Comparison of ENCODE assay signal across 12 cellular contexts in genomic region chr12:47214771-47215170, GRCh38.
DNase-seq lines count a peak whose midpoint lies in the region; ATAC-seq and TF ChIP-seq lines count a peak whose summit lies in the region.
"Had no signal": no experiment of that assay in that cellular context is flagged by ENCODE, and none has a peak within 500 bp of the region (broad histone marks: within the 10 kb centered on the region; RNA-seq: fewer than 3 reads in every experiment).

No MANE protein-coding gene starts in this region.

- peak overlapping the region; percentile 3; the same call in 1 of the 2 replicates for H3K4me3 ChIP-seq in GM12864 (ENCODE audit: low read depth, low read length)
- H3K4me3 ChIP-seq in esophagus squamous epithelium = peak overlapping the region in 3 of 4 donors; percentile 7 to 42 (median 29)

- peaks cover 69% of the 10 kb centered on the region for H3K36me3 Mint-ChIP-seq in activated CD4-positive, alpha-beta T cell treated with anti-CD3 and anti-CD28 coated beads, Interleukin-2, amount 10 ng/mL, durations not matched to agents 7 days and 5 days (ENCODE audit: low read depth)
- peaks cover 30 to 59% of the 10 kb centered on the region in 2 donors for H3K36me3 Mint-ChIP-seq in stimulated activated naive B cell treated with anti-CD40 and anti-IgM and Interleukin-4, amounts not matched to agents 10 μg/mL and 1 μg/mL and 100 μg/mL, for 72 hours

- CTCF ChIA-PET in activated CD4-positive, alpha-beta T cell treated with anti-CD3 and anti-CD28 coated beads, Interleukin-2, amount 10 ng/mL, durations not matched to agents 7 days and 5 days (lab: Charles Lee) = interaction anchor here (1.4 to 2.1 kb wide), 4 partner anchors 14 to 145 kb away, joined by 3 to 10 read pairs (median 4); partner anchors contain the start of genes AMIGO2 and PCED1B

- H3K36me3 ChIP-seq in esophagus squamous epithelium = no peaks in the 10 kb centered on the region

- no peaks in the 10 kb centered on the region for H3K27me3 ChIP-seq in esophagus squamous epithelium

- no peaks in the 10 kb centered on the region for H3K9me3 ChIP-seq in esophagus squamous epithelium

- no peaks in the 10 kb centered on the region for H3K27me3 Mint-ChIP-seq in activated CD4-positive, alpha-beta T cell treated with anti-CD3 and anti-CD28 coated beads, Interleukin-2, amount 10 ng/mL, durations not matched to agents 7 days and 5 days
- no peaks in the 10 kb centered on the region for H3K27me3 Mint-ChIP-seq in stimulated activated naive B cell treated with anti-CD40 and anti-IgM and Interleukin-4, amounts not matched to agents 10 μg/mL and 1 μg/mL and 100 μg/mL, for 72 hours

- peak overlapping the region; percentile 86 for H3K4me3 Mint-ChIP-seq in activated CD4-positive, alpha-beta T cell treated with anti-CD3 and anti-CD28 coated beads, Interleukin-2, amount 10 ng/mL, durations not matched to agents 7 days and 5 days
- H3K4me3 Mint-ChIP-seq in stimulated activated naive B cell treated with anti-CD40 and anti-IgM and Interleukin-4, amounts not matched to agents 10 μg/mL and 1 μg/mL and 100 μg/mL, for 72 hours = peak overlapping the region; percentile 96 to 97

- DNase-seq in GM12864 (ENCODE audit: low read depth) = no peak
- no peak for DNase-seq in activated CD4-positive, alpha-beta T cell treated with anti-CD3 and anti-CD28 coated beads, Interleukin-2, amount 10 ng/mL, durations not matched to agents 7 days and 5 days
- DNase-seq in esophagus squamous epithelium (lab: John Stamatoyannopoulos, UW) = no peak
- DNase-seq in stimulated activated naive B cell treated with anti-CD40 and anti-IgM and Interleukin-4, amounts not matched to agents 10 μg/mL and 1 μg/mL and 100 μg/mL, for 72 hours = no peak
- no peak for DNase-seq in NCI-H69 (lab: John Stamatoyannopoulos, UW)
- no peak for DNase-seq in activated CD8-positive, alpha-beta memory T cell treated with anti-CD3 and anti-CD28 coated beads, Interleukin-2, amount 50 U/mL, for 48 hours
- DNase-seq: left ventricle myocardium superior, NCI-H1092, NCI-H446, T1000 had no signal

- H3K27ac Mint-ChIP-seq in activated CD4-positive, alpha-beta T cell treated with anti-CD3 and anti-CD28 coated beads, Interleukin-2, amount 10 ng/mL, durations not matched to agents 7 days and 5 days = peak overlapping the region; percentile 95
- H3K27ac Mint-ChIP-seq in stimulated activated naive B cell treated with anti-CD40 and anti-IgM and Interleukin-4, amounts not matched to agents 10 μg/mL and 1 μg/mL and 100 μg/mL, for 72 hours = peak overlapping the region; percentile 99

- TF ChIP-seq CTCF in GM12864 (IDR thresholded peaks at IDR 0.05; ENCODE audit: low read depth, low read length, missing control alignments) (no peak), esophagus squamous epithelium (IDR thresholded peaks at IDR 0.05) (no peak)

- POLR2A ChIA-PET in activated CD4-positive, alpha-beta T cell treated with anti-CD3 and anti-CD28 coated beads, Interleukin-2, amount 10 ng/mL, durations not matched to agents 7 days and 5 days (lab: Charles Lee) = interaction anchor here (0.7 to 1.5 kb wide), 2 partner anchors 92 to 181 kb away, joined by 5 to 9 read pairs; no protein-coding TSS in a partner anchor

- H3K4me1 Mint-ChIP-seq in activated CD4-positive, alpha-beta T cell treated with anti-CD3 and anti-CD28 coated beads, Interleukin-2, amount 10 ng/mL, durations not matched to agents 7 days and 5 days = peaks cover 45% of the 10 kb centered on the region
- peaks cover 30 to 61% of the 10 kb centered on the region in 2 donors for H3K4me1 Mint-ChIP-seq in stimulated activated naive B cell treated with anti-CD40 and anti-IgM and Interleukin-4, amounts not matched to agents 10 μg/mL and 1 μg/mL and 100 μg/mL, for 72 hours

- 76 to 87% methylated on average over 7 of the region's 7 CpGs for WGBS in esophagus squamous epithelium, 2 donors

- ATAC-seq in stimulated activated naive B cell treated with anti-CD40 and anti-IgM and Interleukin-4, amounts not matched to agents 10 μg/mL and 1 μg/mL and 100 μg/mL, for 72 hours (replicated peaks) = no peak
- no peak for ATAC-seq in HG02588 (IDR thresholded peaks at IDR 0.05; ENCODE audit: unreplicated experiment)
- ATAC-seq: left ventricle myocardium superior had no signal

- peak overlapping the region in 2 of 4 donors; percentile 8 to 69 for H3K27ac ChIP-seq in esophagus squamous epithelium
- H3K27ac ChIP-seq: epithelial cell of prostate had no signal

- H3K4me1 ChIP-seq in esophagus squamous epithelium = peaks cover 0 to 20% (median 7%) of the 10 kb centered on the region in 3 donors

- TF ChIP-seq POLR2A in esophagus squamous epithelium (IDR thresholded peaks at IDR 0.05) = no peak

- intact Hi-C loops in esophagus squamous epithelium (cut with DNase I) = no loop called here

- H3K9me3 Mint-ChIP-seq in activated CD4-positive, alpha-beta T cell treated with anti-CD3 and anti-CD28 coated beads, Interleukin-2, amount 10 ng/mL, durations not matched to agents 7 days and 5 days = no peaks in the 10 kb centered on the region
- peaks cover 0 to 1% of the 10 kb centered on the region in 2 donors for H3K9me3 Mint-ChIP-seq in stimulated activated naive B cell treated with anti-CD40 and anti-IgM and Interleukin-4, amounts not matched to agents 10 μg/mL and 1 μg/mL and 100 μg/mL, for 72 hours
